Comparison of ENCODE assay signal across 14 cellular contexts in the genomic region with DNA sequence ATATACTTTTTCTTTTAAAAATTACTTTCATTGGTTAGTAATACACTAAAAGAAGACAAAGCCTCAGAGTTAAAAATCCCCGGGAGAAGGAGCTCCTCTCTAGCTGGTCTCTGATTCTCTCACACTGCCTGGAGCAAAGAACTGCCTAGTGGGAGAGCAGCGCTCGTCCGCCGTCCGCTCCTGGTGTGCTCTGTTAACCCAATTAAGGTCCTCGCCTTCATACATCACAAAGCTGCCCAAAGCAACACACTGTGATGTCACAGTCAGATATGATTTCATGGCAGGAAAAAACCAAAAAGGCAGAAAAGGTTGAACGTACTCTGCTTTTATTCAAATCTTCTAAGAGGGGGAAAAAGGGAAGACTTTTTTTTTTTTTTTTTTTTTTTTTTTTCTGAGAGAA.
DNase-seq lines count a peak whose midpoint lies in the region; ATAC-seq, FAIRE-seq and TF ChIP-seq lines count a peak whose summit lies in the region.
"Had no signal": no experiment of that assay in that cellular context is flagged by ENCODE, and none has a peak within 500 bp of the region (broad histone marks: within the 10 kb centered on the region; RNA-seq: fewer than 3 reads in every experiment).

No MANE protein-coding gene starts in this region.

- TF ChIP-seq POLR2A in right lobe of liver (IDR thresholded peaks at IDR 0.05) (no peak), HepG2 (IDR thresholded peaks at IDR 0.05; ENCODE audit: insufficient read depth in 1 of 2, low read depth in 2 of 2, low read length in 2 of 2) (no peak), body of pancreas (IDR thresholded peaks at IDR 0.05) (no peak)

- H3K27me3 ChIP-seq in right lobe of liver (no peaks in the 10 kb centered on the region), HepG2 (ENCODE audit: control insufficient read depth in 1 of 2, insufficient read depth in 2 of 2, low read length in 2 of 2) (no peaks in the 10 kb centered on the region), body of pancreas (no peaks in the 10 kb centered on the region)
- H3K27me3 ChIP-seq: esophagus squamous epithelium had no signal

- H3K36me3 ChIP-seq in right lobe of liver (no peaks in the 10 kb centered on the region), HepG2 (replicated peaks in 1 of 2; ENCODE audit: control insufficient read depth in 1 of 2, insufficient read depth in 2 of 2, low read length in 2 of 2) (no peaks in the 10 kb centered on the region), body of pancreas (replicated peaks in 1 of 2; ENCODE audit: insufficient read depth in 1 of 2, low read depth in 2 of 2) (no peaks in the 10 kb centered on the region)
- H3K36me3 ChIP-seq: esophagus squamous epithelium had no signal

- no peak overlapping the region for H3K27ac Mint-ChIP-seq in type B pancreatic cell

- H2AFZ ChIP-seq in HepG2 (ENCODE audit: low read length) = no peak overlapping the region

- BruUV-seq in HepG2 (replicated peaks; lab: Mats Ljungman, UMichigan) = no TSS peak

- peaks cover 40% of the 10 kb centered on the region for H3K4me1 Mint-ChIP-seq in type B pancreatic cell (ENCODE audit: unreplicated experiment)

- POLR2A ChIA-PET in HepG2 (lab: Yijun Ruan, JAX) = no interaction called here

- intact Hi-C loops in right lobe of liver (cut with DNase I) (no loop called here), HepG2 (cut with micrococcal nuclease; ENCODE audit: unreplicated experiment) (no loop called here), body of pancreas (cut with DNase I) (no loop called here)

- H3K4me1 ChIP-seq in right lobe of liver (peaks cover 0 to 28% (median 6%) of the 10 kb centered on the region in 4 donors), HepG2 (ENCODE audit: insufficient read depth, low read length) (peaks cover 10% of the 10 kb centered on the region), body of pancreas (peaks cover 12% of the 10 kb centered on the region)

- TF ChIP-seq EP300 in HepG2 (IDR thresholded peaks at IDR 0.05; ENCODE audit: low read depth in 2 of 2, low read length in 2 of 2) (no peak), HepG2 (CRISPR knock-in tag; IDR thresholded peaks at IDR 0.05; ENCODE audit: borderline replicate concordance) (no peak)

- ATAC-seq in right lobe of liver (peak; percentile 43 to 72 (median 59)), HepG2 (no peak), body of pancreas (peak; percentile 49), left lobe of liver (peak; percentile 66), GM21576 (IDR thresholded peaks at IDR 0.05; ENCODE audit: unreplicated experiment) (no peak), HG02623 (IDR thresholded peaks at IDR 0.05; ENCODE audit: unreplicated experiment) (no peak)

- H3K9me3 ChIP-seq in right lobe of liver = no peaks in the 10 kb centered on the region
- no peaks in the 10 kb centered on the region for H3K9me3 ChIP-seq in HepG2 (ENCODE audit: low read length)
- no peaks in the 10 kb centered on the region for H3K9me3 ChIP-seq in body of pancreas
- H3K9me3 ChIP-seq: esophagus squamous epithelium had no signal

- 37% methylated on average over 8 of the region's 8 CpGs for WGBS in right lobe of liver (ENCODE audit: insufficient coverage, low coverage, low lambda C conversion rate, missing lambda C conversion rate)
- WGBS in HepG2 (ENCODE audit: low lambda C conversion rate) = 95% methylated on average over 8 of the region's 8 CpGs
- 67% methylated on average over 8 of the region's 8 CpGs for WGBS in body of pancreas, 2 donors

- no peak overlapping the region for H3K4me2 ChIP-seq in HepG2 (ENCODE audit: low read depth, low read length)

- FAIRE-seq in HepG2 (lab: Jason Lieb, UNC) = no peak
- FAIRE-seq: bronchial epithelial cell had no signal

- TF ChIP-seq RAD21 in HepG2 (CRISPR knock-in tag; IDR thresholded peaks at IDR 0.05) = no peak

- H3K4me3 Mint-ChIP-seq in type B pancreatic cell = peak overlapping the region; percentile 80

- no peaks in the 10 kb centered on the region for H3K79me2 ChIP-seq in HepG2 (ENCODE audit: insufficient read depth, low read length)

- no peak overlapping the region for H3K9ac ChIP-seq in HepG2 (ENCODE audit: insufficient read depth, low read depth, low read length)

- in situ Hi-C loops in HepG2 (cut with HindIII; ENCODE audit: extremely low pct_ligation_motif_present, low pct_unique_long_range_greater_than_20kb) = no loop called here

- no peaks in the 10 kb centered on the region for H3K9me3 Mint-ChIP-seq in type B pancreatic cell

- H3K36me3 Mint-ChIP-seq in type B pancreatic cell = no peaks in the 10 kb centered on the region

- CTCF ChIA-PET in HepG2 (lab: Yijun Ruan, JAX; ENCODE audit: low intra/inter-chr PET ratio, low total read pairs) = no interaction called here

- no peak for TF ChIP-seq CTCF in right lobe of liver (IDR thresholded peaks at IDR 0.05)
- no peak for TF ChIP-seq CTCF in HepG2 (CRISPR knock-in tag; IDR thresholded peaks at IDR 0.05)
- TF ChIP-seq CTCF in body of pancreas (IDR thresholded peaks at IDR 0.05) = no peak
- TF ChIP-seq CTCF in type B pancreatic cell (conservative IDR thresholded peaks at IDR 0.05) = no peak

- H4K20me1 ChIP-seq in HepG2 (ENCODE audit: insufficient read depth, low read length) = no peaks in the 10 kb centered on the region

- H3K27ac ChIP-seq in right lobe of liver (peak overlapping the region in 1 of 3 donors; percentile 0), HepG2 (ENCODE audit: extremely low read length, insufficient read depth, low read length) (no peak overlapping the region), body of pancreas (peak overlapping the region in 3 of 4 donors; percentile 47 to 68 (median 48))

- H3K4me3 ChIP-seq in right lobe of liver (no peak overlapping the region), HepG2 (replicated peaks in 1 of 3; ENCODE audit: insufficient read depth in 1 of 3, low read depth in 2 of 3, low read length in 3 of 3) (no peak overlapping the region), body of pancreas (no peak overlapping the region)
- H3K4me3 ChIP-seq: esophagus squamous epithelium had no signal

- DNase-seq in right lobe of liver = no peak
- DNase-seq in HepG2 (ENCODE audit: low spot score) = no peak
- DNase-seq in body of pancreas = peak in 1 of 4 donors; percentile 17
- DNase-seq in left lobe of liver (ENCODE audit: low spot score) = no peak
- no peak for DNase-seq in type B pancreatic cell (ENCODE audit: extremely low spot score, unreplicated experiment)
- DNase-seq in inferior parietal cortex (ENCODE audit: extremely low spot score) = no peak
- DNase-seq: activated CD4-positive, CD25-positive, alpha-beta regulatory T cell; esophagus squamous epithelium; NCI-H226; SIG-M5; trophoblast cell had no signal

- H3K27me3 Mint-ChIP-seq in type B pancreatic cell = peaks cover 2% of the 10 kb centered on the region

TF ChIP-seq in HepG2, 621 proteins besides CTCF, POLR2A, EP300 and RAD21 (continues in another document):
- TF ChIP-seq, protein P1, sequence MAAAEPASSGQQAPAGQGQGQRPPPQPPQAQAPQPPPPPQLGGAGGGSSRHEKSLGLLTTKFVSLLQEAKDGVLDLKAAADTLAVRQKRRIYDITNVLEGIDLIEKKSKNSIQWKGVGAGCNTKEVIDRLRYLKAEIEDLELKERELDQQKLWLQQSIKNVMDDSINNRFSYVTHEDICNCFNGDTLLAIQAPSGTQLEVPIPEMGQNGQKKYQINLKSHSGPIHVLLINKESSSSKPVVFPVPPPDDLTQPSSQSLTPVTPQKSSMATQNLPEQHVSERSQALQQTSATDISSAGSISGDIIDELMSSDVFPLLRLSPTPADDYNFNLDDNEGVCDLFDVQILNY (CRISPR knock-in tag; conservative IDR thresholded peaks at IDR 0.05) = no peak
- TF ChIP-seq, protein P2, sequence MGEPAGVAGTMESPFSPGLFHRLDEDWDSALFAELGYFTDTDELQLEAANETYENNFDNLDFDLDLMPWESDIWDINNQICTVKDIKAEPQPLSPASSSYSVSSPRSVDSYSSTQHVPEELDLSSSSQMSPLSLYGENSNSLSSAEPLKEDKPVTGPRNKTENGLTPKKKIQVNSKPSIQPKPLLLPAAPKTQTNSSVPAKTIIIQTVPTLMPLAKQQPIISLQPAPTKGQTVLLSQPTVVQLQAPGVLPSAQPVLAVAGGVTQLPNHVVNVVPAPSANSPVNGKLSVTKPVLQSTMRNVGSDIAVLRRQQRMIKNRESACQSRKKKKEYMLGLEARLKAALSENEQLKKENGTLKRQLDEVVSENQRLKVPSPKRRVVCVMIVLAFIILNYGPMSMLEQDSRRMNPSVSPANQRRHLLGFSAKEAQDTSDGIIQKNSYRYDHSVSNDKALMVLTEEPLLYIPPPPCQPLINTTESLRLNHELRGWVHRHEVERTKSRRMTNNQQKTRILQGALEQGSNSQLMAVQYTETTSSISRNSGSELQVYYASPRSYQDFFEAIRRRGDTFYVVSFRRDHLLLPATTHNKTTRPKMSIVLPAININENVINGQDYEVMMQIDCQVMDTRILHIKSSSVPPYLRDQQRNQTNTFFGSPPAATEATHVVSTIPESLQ (CRISPR knock-in tag; conservative IDR thresholded peaks at IDR 0.05) = no peak
- TF ChIP-seq FOXK2 (IDR thresholded peaks at IDR 0.05) = no peak
- TF ChIP-seq NRL (CRISPR knock-in tag; IDR thresholded peaks at IDR 0.05; ENCODE audit: borderline replicate concordance) = no peak
- no peak for TF ChIP-seq ZNF274 (CRISPR knock-in tag; IDR thresholded peaks at IDR 0.05)
- no peak for TF ChIP-seq SATB2 (CRISPR knock-in tag; IDR thresholded peaks at IDR 0.05)
- TF ChIP-seq TAF1 (CRISPR knock-in tag; IDR thresholded peaks at IDR 0.05) = no peak
- TF ChIP-seq, protein P3, sequence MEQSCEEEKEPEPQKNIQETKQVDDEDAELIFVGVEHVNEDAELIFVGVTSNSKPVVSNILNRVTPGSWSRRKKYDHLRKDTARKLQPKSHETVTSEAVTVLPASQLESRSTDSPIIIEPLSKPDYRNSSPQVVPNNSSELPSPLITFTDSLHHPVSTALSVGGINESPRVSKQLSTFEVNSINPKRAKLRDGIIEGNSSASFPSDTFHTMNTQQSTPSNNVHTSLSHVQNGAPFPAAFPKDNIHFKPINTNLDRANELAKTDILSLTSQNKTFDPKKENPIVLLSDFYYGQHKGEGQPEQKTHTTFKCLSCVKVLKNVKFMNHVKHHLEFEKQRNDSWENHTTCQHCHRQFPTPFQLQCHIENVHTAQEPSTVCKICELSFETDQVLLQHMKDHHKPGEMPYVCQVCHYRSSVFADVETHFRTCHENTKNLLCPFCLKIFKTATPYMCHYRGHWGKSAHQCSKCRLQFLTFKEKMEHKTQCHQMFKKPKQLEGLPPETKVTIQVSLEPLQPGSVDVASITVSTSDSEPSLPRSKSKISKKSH (CRISPR knock-in tag; IDR thresholded peaks at IDR 0.05; ENCODE audit: borderline replicate concordance) = no peak
- TF ChIP-seq ZNF256 (CRISPR knock-in tag; conservative IDR thresholded peaks at IDR 0.05) = no peak
- TF ChIP-seq HNRNPL (IDR thresholded peaks at IDR 0.05; ENCODE audit: low read depth, low read length) = no peak
- no peak for TF ChIP-seq HOXD1 (CRISPR knock-in tag; IDR thresholded peaks at IDR 0.05)
- no peak for TF ChIP-seq ZNF337 (CRISPR knock-in tag; IDR thresholded peaks at IDR 0.05; ENCODE audit: borderline replicate concordance, low read depth)

Comparison
In these comparisons a context has a peak if more than half of its experiments do, and no peak if none do; other contexts are left out.
1. ATAC-seq: peak in right lobe of liver (4 of 4), body of pancreas (single experiment) and left lobe of liver (single experiment); none in HepG2 (single experiment), GM21576 (single experiment) and HG02623 (single experiment).